Comparison of ENCODE assay signal across 13 cellular contexts in the genomic region with DNA sequence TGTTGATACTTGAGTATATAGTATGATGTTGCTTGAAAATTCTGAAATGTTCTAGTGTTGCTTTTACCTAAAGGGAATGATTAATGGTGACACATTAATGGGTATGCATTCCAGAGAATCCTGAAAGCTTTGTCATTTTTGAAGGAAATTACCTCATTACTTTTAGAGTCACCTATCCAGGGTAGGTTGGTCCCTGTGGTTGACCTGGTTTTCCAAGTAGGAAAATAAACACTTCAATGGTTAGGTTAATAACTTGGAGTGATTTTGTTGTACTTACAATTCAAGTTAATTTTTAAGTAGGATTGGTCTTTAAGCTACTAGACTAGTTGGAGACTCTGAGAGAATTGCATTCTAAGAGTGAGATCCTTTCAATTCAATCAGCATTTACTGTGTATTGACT. TPM values are rescaled to one million over a fixed set of nuclear protein-coding genes. Genes with fewer than 3 reads are reported as not detected.
A peak's percentile ranks its signal among the peaks of the same experiment; 100 is the strongest.
DNase-seq lines count a peak whose midpoint lies in the region; ATAC-seq and TF ChIP-seq lines count a peak whose summit lies in the region.
"Had no signal": no experiment of that assay in that cellular context is flagged by ENCODE, and none has a peak within 500 bp of the region (broad histone marks: within the 10 kb centered on the region; RNA-seq: fewer than 3 reads in every experiment).

No MANE protein-coding gene starts in this region.

- no peaks in the 10 kb centered on the region for H3K36me3 Mint-ChIP-seq in endodermal cell (ENCODE audit: low read depth)
- no peaks in the 10 kb centered on the region for H3K36me3 Mint-ChIP-seq in activated naive CD4-positive, alpha-beta T cell treated with anti-CD3 and anti-CD28 coated beads, Interleukin-2, amount 10 ng/mL, durations not matched to agents 7 days and 5 days
- H3K36me3 Mint-ChIP-seq: activated naive CD4-positive, alpha-beta T cell treated with anti-CD3 and anti-CD28 coated beads, Interleukin-2, amount 50 U/mL, for 72 hours had no signal

- H3K9me3 ChIP-seq in PC-3 (ENCODE audit: low read length) (no peaks in the 10 kb centered on the region), endodermal cell (ENCODE audit: control insufficient read depth, low read length) (no peaks in the 10 kb centered on the region), neural cell (ENCODE audit: low read length) (no peaks in the 10 kb centered on the region), Peyer's patch (no peaks in the 10 kb centered on the region)
- H3K9me3 ChIP-seq: colonic mucosa had no signal

- no peaks in the 10 kb centered on the region for H4K20me1 ChIP-seq in PC-3 (ENCODE audit: low read length)
- H4K20me1 ChIP-seq in neural cell (ENCODE audit: insufficient read depth) = no peaks in the 10 kb centered on the region

- CTCF ChIA-PET in PC-3 (lab: Charles Lee) = no interaction called here
- CTCF ChIA-PET in activated naive CD4-positive, alpha-beta T cell treated with anti-CD3 and anti-CD28 coated beads, Interleukin-2, amount 10 ng/mL, durations not matched to agents 7 days and 5 days (lab: Charles Lee) = no interaction called here

- H3K27me3 Mint-ChIP-seq in endodermal cell (ENCODE audit: insufficient read depth) = no peaks in the 10 kb centered on the region
- no peaks in the 10 kb centered on the region for H3K27me3 Mint-ChIP-seq in activated naive CD4-positive, alpha-beta T cell treated with anti-CD3 and anti-CD28 coated beads, Interleukin-2, amount 10 ng/mL, durations not matched to agents 7 days and 5 days

- intact Hi-C loops in PC-3 (cut with micrococcal nuclease) = loop anchor here (2.0 to 5.0 kb wide), 2 partner anchors 31 to 87 kb away; a partner anchor contains a TSS

- peak overlapping the region; percentile 48 for H3K9ac ChIP-seq in PC-3 (ENCODE audit: low read length)
- H3K9ac ChIP-seq in endodermal cell (ENCODE audit: extremely low read depth, low read length, poor library complexity, severe bottlenecking) = no peak overlapping the region
- no peak overlapping the region for H3K9ac ChIP-seq in neural cell (ENCODE audit: low read length)

- DNase-seq in EL (peak; percentile 86), PC-3 (peak; percentile 85), endodermal cell (no peak), omental fat pad (ENCODE audit: low spot score) (no peak), Peyer's patch (no peak)
- DNase-seq in activated naive CD4-positive, alpha-beta T cell treated with anti-CD3 and anti-CD28 coated beads, Interleukin-2, amount 10 ng/mL, durations not matched to agents 7 days and 5 days = no peak
- DNase-seq: colonic mucosa; islet precursor cell; NCI-H2171 treated with DMSO at 0.1 percent for 48 hours; stimulated activated CD4-positive, alpha-beta T cell treated with anti-CD3 and anti-CD28 coated beads, Interleukin-15, amount 100 ng/mL, for 24 hours had no signal

- TF ChIP-seq EP300 in neural cell (conservative IDR thresholded peaks at IDR 0.05; ENCODE audit: poor library complexity, severe bottlenecking) = peak; percentile 64

- peak; percentile 76 for ATAC-seq in PC-3
- ATAC-seq in GM18909 (IDR thresholded peaks at IDR 0.05; ENCODE audit: poor library complexity, unreplicated experiment) = no peak
- no peak for ATAC-seq in omental fat pad (ENCODE audit: low FRiP score)
- ATAC-seq: activated naive CD4-positive, alpha-beta T cell treated with anti-CD3 and anti-CD28 coated beads, Interleukin-2, amount 50 U/mL, for 72 hours had no signal

- BruUV-seq in PC-3 (replicated peaks; lab: Mats Ljungman, UMichigan) = no TSS peak

- H3F3A ChIP-seq in PC-3 (ENCODE audit: low read length, unreplicated experiment) = no peaks in the 10 kb centered on the region
- H3F3A ChIP-seq in neural cell (ENCODE audit: insufficient read depth, low read length, poor library complexity, severe bottlenecking) = no peaks in the 10 kb centered on the region

- POLR2A ChIA-PET in PC-3 (lab: Charles Lee; ENCODE audit: unreplicated experiment) = no interaction called here

- peak overlapping the region; percentile 87 for H3K27ac ChIP-seq in PC-3 (ENCODE audit: low read length)
- H3K27ac ChIP-seq in endodermal cell (ENCODE audit: low read depth, low read length) = no peak overlapping the region
- no peak overlapping the region for H3K27ac ChIP-seq in neural cell (ENCODE audit: low read length)
- H3K27ac ChIP-seq in Peyer's patch = no peak overlapping the region
- H3K27ac ChIP-seq: colonic mucosa had no signal

- H3K4me2 ChIP-seq in PC-3 (ENCODE audit: low read length) (peak overlapping the region; percentile 80), neural cell (ENCODE audit: low read length) (no peak overlapping the region)

- no peak for TF ChIP-seq POLR2A in Peyer's patch (IDR thresholded peaks at IDR 0.05)

- TF ChIP-seq RAD21 in neural cell (conservative IDR thresholded peaks at IDR 0.05) = no peak

- no peaks in the 10 kb centered on the region for H3K9me3 Mint-ChIP-seq in endodermal cell
- no peaks in the 10 kb centered on the region for H3K9me3 Mint-ChIP-seq in activated naive CD4-positive, alpha-beta T cell treated with anti-CD3 and anti-CD28 coated beads, Interleukin-2, amount 10 ng/mL, durations not matched to agents 7 days and 5 days

- H3K4me1 ChIP-seq in PC-3 (ENCODE audit: insufficient read depth, low read length) = peaks cover 55% of the 10 kb centered on the region
- H3K4me1 ChIP-seq in endodermal cell (ENCODE audit: control insufficient read depth, insufficient read depth, low read length) = no peaks in the 10 kb centered on the region
- peaks cover 0 to 5% (median 0%) of the 10 kb centered on the region in 4 donors for H3K4me1 ChIP-seq in Peyer's patch
- H3K4me1 ChIP-seq: colonic mucosa had no signal

- H3K36me3 ChIP-seq in PC-3 (ENCODE audit: low read depth, low read length) = no peaks in the 10 kb centered on the region
- no peaks in the 10 kb centered on the region for H3K36me3 ChIP-seq in endodermal cell (ENCODE audit: control insufficient read depth, insufficient read depth, low read length)
- no peaks in the 10 kb centered on the region for H3K36me3 ChIP-seq in neural cell (ENCODE audit: insufficient read depth, low read length)
- no peaks in the 10 kb centered on the region for H3K36me3 ChIP-seq in Peyer's patch
- H3K36me3 ChIP-seq: colonic mucosa had no signal

- no peak for TF ChIP-seq CTCF in PC-3 (conservative IDR thresholded peaks at IDR 0.05; ENCODE audit: low read depth, low read length)
- TF ChIP-seq CTCF in endodermal cell (conservative IDR thresholded peaks at IDR 0.05) = no peak
- TF ChIP-seq CTCF in neural cell (IDR thresholded peaks at IDR 0.05; ENCODE audit: poor library complexity, severe bottlenecking) = no peak
- TF ChIP-seq CTCF in omental fat pad (IDR thresholded peaks at IDR 0.05) = no peak
- no peak for TF ChIP-seq CTCF in Peyer's patch (IDR thresholded peaks at IDR 0.05)

- H3K4me3 Mint-ChIP-seq in endodermal cell = no peak overlapping the region
- H3K4me3 Mint-ChIP-seq in activated naive CD4-positive, alpha-beta T cell treated with anti-CD3 and anti-CD28 coated beads, Interleukin-2, amount 10 ng/mL, durations not matched to agents 7 days and 5 days = no peak overlapping the region

- H3K79me2 ChIP-seq in PC-3 (ENCODE audit: low read length) = peaks cover 19% of the 10 kb centered on the region
- H3K79me2 ChIP-seq in neural cell (replicated peaks; ENCODE audit: insufficient read depth, low read length) = no peaks in the 10 kb centered on the region

- H3K9me2 ChIP-seq in PC-3 (replicated peaks; ENCODE audit: low read length) (no peaks in the 10 kb centered on the region), neural cell (ENCODE audit: insufficient read depth, low read length) (no peaks in the 10 kb centered on the region)

- H3K4me3 ChIP-seq in PC-3 (ENCODE audit: low read length) (peak overlapping the region; percentile 48), endodermal cell (ENCODE audit: low read length) (no peak overlapping the region), neural cell (ENCODE audit: low read length) (no peak overlapping the region), Peyer's patch (no peak overlapping the region)
- H3K4me3 ChIP-seq: colonic mucosa had no signal

- H2AFZ ChIP-seq in PC-3 (ENCODE audit: low read length) = no peak overlapping the region
- no peak overlapping the region for H2AFZ ChIP-seq in neural cell (ENCODE audit: low read depth, low read length)

- peak overlapping the region; percentile 1 for H3K27ac Mint-ChIP-seq in endodermal cell
- no peak overlapping the region for H3K27ac Mint-ChIP-seq in activated naive CD4-positive, alpha-beta T cell treated with anti-CD3 and anti-CD28 coated beads, Interleukin-2, amount 10 ng/mL, durations not matched to agents 7 days and 5 days
- H3K27ac Mint-ChIP-seq: activated naive CD4-positive, alpha-beta T cell treated with anti-CD3 and anti-CD28 coated beads, Interleukin-2, amount 50 U/mL, for 72 hours had no signal

- peaks cover 6% of the 10 kb centered on the region for H3K4me1 Mint-ChIP-seq in endodermal cell
- no peaks in the 10 kb centered on the region for H3K4me1 Mint-ChIP-seq in activated naive CD4-positive, alpha-beta T cell treated with anti-CD3 and anti-CD28 coated beads, Interleukin-2, amount 10 ng/mL, durations not matched to agents 7 days and 5 days

- no peaks in the 10 kb centered on the region for H3K27me3 ChIP-seq in PC-3 (ENCODE audit: low read length)
- no peaks in the 10 kb centered on the region for H3K27me3 ChIP-seq in endodermal cell (ENCODE audit: control insufficient read depth, insufficient read depth, low read length, poor library complexity, severe bottlenecking)
- H3K27me3 ChIP-seq in neural cell (ENCODE audit: insufficient read depth, low read depth, low read length) = no peaks in the 10 kb centered on the region
- H3K27me3 ChIP-seq in Peyer's patch = no peaks in the 10 kb centered on the region
- H3K27me3 ChIP-seq: colonic mucosa had no signal

TF ChIP-seq in neural cell, 6 proteins besides CTCF, POLR2A, EP300 and RAD21 (continues in another document):
- TF ChIP-seq POLR2AphosphoS5 (IDR thresholded peaks at IDR 0.05) = no peak

RNA-seq across cellular contexts. Expression of a gene that starts 31.0 kb away (rescaled TPM):
- total RNA-seq in PC-3 (2014; rRNA removed) (2.8 and 7.6 TPM in 2 replicates), endodermal cell (1 to 10 TPM; 1.8 to 3.0 TPM), omental fat pad (10 to 100 TPM; 13.7 to 39.0 (median 27.4) TPM), Peyer's patch (1 to 10 TPM; 2.1 to 9.1 (median 4.7) TPM)
- polyA plus RNA-seq in endodermal cell (2013, experiment 1 of 2) = 2.9 TPM
- polyA plus RNA-seq in endodermal cell (2013, experiment 2 of 2) = 1.8 TPM
- polyA plus RNA-seq in neural cell = not detected in 2 replicates
- polyA minus RNA-seq in neural cell = not detected in 2 replicates

Comparison
In these comparisons a context has a peak if more than half of its experiments do, and no peak if none do; other contexts are left out.
1. DNase-seq: peak in EL (single experiment) and PC-3 (single experiment); none in endodermal cell (single experiment), omental fat pad (single experiment), Peyer's patch (0 of 3) and activated naive CD4-positive, alpha-beta T cell treated with anti-CD3 and anti-CD28 coated beads, Interleukin-2, amount 10 ng/mL, durations not matched to agents 7 days and 5 days (single experiment).